In genomic region chr15:59372352-59373211, GRCh38 we compare ENCODE assay signal across 8 cellular contexts. TPM values are rescaled to one million over a fixed set of nuclear protein-coding genes. Genes with fewer than 3 reads are reported as not detected.
DNase-seq lines count a peak whose midpoint lies in the region; TF ChIP-seq lines count a peak whose summit lies in the region.

TSS of gene MYO1E (minus strand) at chr15:59372871. CDS start at chr15:59372500, 371 bp downstream.

- H3K36me3 ChIP-seq in MM.1S (replicated peaks; ENCODE audit: insufficient read depth, low read length) (no peaks in the 10 kb centered on the region), prostate gland (no peaks in the 10 kb centered on the region)

- H3K4me3 ChIP-seq in MM.1S (ENCODE audit: low read length), result peak within 1 kb of the TSS; percentile 67
- peak within 1 kb of the TSS; percentile 88 to 92 for H3K4me3 ChIP-seq in prostate gland

- no peaks in the 10 kb centered on the region for H3F3A ChIP-seq in MM.1S (ENCODE audit: insufficient read depth, low read length)

- H3K27ac ChIP-seq in MM.1S (ENCODE audit: low read length) (no peak within 1 kb of the TSS), prostate gland (peak within 1 kb of the TSS; percentile 93 to 98)

- no peaks in the 10 kb centered on the region for H3K9me2 ChIP-seq in MM.1S (replicated peaks; ENCODE audit: insufficient read depth, low read length)

- intact Hi-C loops in prostate gland (cut with DNase I), result loop anchor here (5.0 kb wide), 3 partner anchors 125 to 385 kb away; partner anchors contain the start of genes BNIP2 and RNF111

- peak within 1 kb of the TSS; percentile 74 for H2AFZ ChIP-seq in MM.1S (ENCODE audit: low read length)

- H3K9me3 ChIP-seq in MM.1S (replicated peaks; ENCODE audit: insufficient read depth, low read length), result no peaks in the 10 kb centered on the region
- H3K9me3 ChIP-seq in prostate gland, result no peaks in the 10 kb centered on the region

- TF ChIP-seq CTCF in MM.1S (IDR thresholded peaks at IDR 0.05; ENCODE audit: low read length) (no peak), brain (conservative IDR thresholded peaks at IDR 0.05) (no peak), prostate gland (IDR thresholded peaks at IDR 0.05) (no peak)

- no peaks in the 10 kb centered on the region for H3K79me2 ChIP-seq in MM.1S (ENCODE audit: low read length)

- H3K27ac Mint-ChIP-seq in brain, result peak within 1 kb of the TSS; percentile 88 to 97 (median 94)

- H4K20me1 ChIP-seq in MM.1S (ENCODE audit: insufficient read depth, low read length), result no peaks in the 10 kb centered on the region

- under 1% methylated on average over 65 of the region's 74 CpGs for WGBS in prostate gland

- peaks cover 0 to 2% (median 0%) of the 10 kb centered on the region in 5 experiments for H3K9me3 Mint-ChIP-seq in brain

- H3K4me1 ChIP-seq in MM.1S (ENCODE audit: low read length), result no peaks in the 10 kb centered on the region
- no peaks in the 10 kb centered on the region for H3K4me1 ChIP-seq in prostate gland (replicated peaks)

- in situ Hi-C loops in SK-MEL-5 (cut with HindIII; ENCODE audit: low pct_unique_long_range_greater_than_20kb, low sequenced_read_pairs), result no loop called here

- peak; percentile 98 for TF ChIP-seq POLR2A in prostate gland (IDR thresholded peaks at IDR 0.05)

- H3K36me3 Mint-ChIP-seq in brain, result no peaks in the 10 kb centered on the region

- H3K27me3 ChIP-seq in MM.1S (replicated peaks; ENCODE audit: insufficient read depth, low read length) (peaks cover 19% of the 10 kb centered on the region), prostate gland (replicated peaks; ENCODE audit: insufficient read depth) (no peaks in the 10 kb centered on the region)

- peak within 1 kb of the TSS; percentile 18; the same call in 1 of the 2 replicates for H3K9ac ChIP-seq in MM.1S (ENCODE audit: low read length)

- peak; percentile 97 for DNase-seq in GM03348 (ENCODE audit: low spot score)
- DNase-seq in GOT3 (lab: John Stamatoyannopoulos, UW), result peak; percentile 65
- DNase-seq in MM.1S, result no peak
- peak; percentile 97 for DNase-seq in SK-MEL-5 (ENCODE audit: low read depth, low spot score)
- peak; percentile 55 to 98 (median 91) for DNase-seq in hypothalamus (lab: John Stamatoyannopoulos, UW)
- peak; percentile 97 for DNase-seq in prostate gland (ENCODE audit: low spot score)
- DNase-seq in GF-D8 (lab: John Stamatoyannopoulos, UW), result no peak

- peaks cover 30% of the 10 kb centered on the region for H3K4me1 Mint-ChIP-seq in brain

- peak within 1 kb of the TSS; percentile 92 to 98 (median 95) for H3K4me3 Mint-ChIP-seq in brain

- H3K4me2 ChIP-seq in MM.1S (ENCODE audit: low read depth, low read length), result peak within 1 kb of the TSS; percentile 99

- H3K27me3 Mint-ChIP-seq in brain, result peaks cover 36% of the 10 kb centered on the region

RNA-seq across cellular contexts. Expression of gene MYO1E, which starts in this region (rescaled TPM):
- total RNA-seq in SK-MEL-5 (2014; rRNA removed; shearing (Covaris generic)), result 59.9 and 68.7 TPM in 2 replicates
- 42.4 and 45.3 TPM in 2 replicates for polyA plus RNA-seq in SK-MEL-5 (2015; cell fraction: cytosol; rRNA removed)
- polyA plus RNA-seq in SK-MEL-5 (2015; cell fraction: nucleus; rRNA removed), result 12.0 and 23.9 TPM in 2 replicates
- 35.8 TPM for polyA plus RNA-seq in brain (ENCODE audit: insufficient read depth, low read depth, low replicate concordance)
- total RNA-seq in prostate gland, result 10 to 100 TPM; 66.3 to 92.0 TPM

Comparison
In these comparisons a context has a peak if more than half of its experiments do, and no peak if none do; other contexts are left out.
1. DNase-seq: peak in GM03348 (single experiment), GOT3 (single experiment), SK-MEL-5 (single experiment), hypothalamus (51 of 51) and prostate gland (single experiment); none in MM.1S (single experiment) and GF-D8 (single experiment).